9 cellular contexts compared by ENCODE assay signal in genomic region chr6:112037783-112038216, GRCh38. TPM values are rescaled to one million over a fixed set of nuclear protein-coding genes. Genes with fewer than 3 reads are reported as not detected.
DNase-seq lines count a peak whose midpoint lies in the region; TF ChIP-seq lines count a peak whose summit lies in the region.
"Had no signal": no experiment of that assay in that cellular context is flagged by ENCODE, and none has a peak within 500 bp of the region (broad histone marks: within the 10 kb centered on the region; RNA-seq: fewer than 3 reads in every experiment).

No MANE protein-coding gene starts in this region.

- H3K9ac ChIP-seq in MM.1S (ENCODE audit: low read length) = no peak overlapping the region

- H3K36me3 ChIP-seq in MG63 = no peaks in the 10 kb centered on the region; the same call in 1 of the 2 replicates
- H3K36me3 ChIP-seq in muscle layer of duodenum (ENCODE audit: control insufficient read depth in 1 of 2, insufficient read depth in 2 of 2, low read length in 2 of 2) = no peaks in the 10 kb centered on the region
- H3K36me3 ChIP-seq in MM.1S (replicated peaks; ENCODE audit: insufficient read depth, low read length) = no peaks in the 10 kb centered on the region

- no peaks in the 10 kb centered on the region for H3K9me2 ChIP-seq in MM.1S (replicated peaks; ENCODE audit: insufficient read depth, low read length)

- H3K9me3 ChIP-seq in MG63 (no peaks in the 10 kb centered on the region), muscle layer of duodenum (ENCODE audit: control insufficient read depth in 1 of 2, low read length in 2 of 2) (no peaks in the 10 kb centered on the region), MM.1S (replicated peaks; ENCODE audit: insufficient read depth, low read length) (no peaks in the 10 kb centered on the region)

- no peak overlapping the region for H2AFZ ChIP-seq in MM.1S (ENCODE audit: low read length)

- H3K27ac ChIP-seq in muscle layer of duodenum (ENCODE audit: low read length) = peak overlapping the region; percentile 53
- no peak overlapping the region for H3K27ac ChIP-seq in MM.1S (ENCODE audit: low read length)

- H3K4me1 ChIP-seq in muscle layer of duodenum (ENCODE audit: control insufficient read depth in 1 of 2, insufficient read depth in 2 of 2, low read length in 2 of 2) = peaks cover 0 to 14% of the 10 kb centered on the region in 2 donors
- peaks cover 5% of the 10 kb centered on the region for H3K4me1 ChIP-seq in MM.1S (ENCODE audit: low read length)

- no peak overlapping the region for H3K4me2 ChIP-seq in MM.1S (ENCODE audit: low read depth, low read length)

- TF ChIP-seq CTCF in MM.1S (IDR thresholded peaks at IDR 0.05; ENCODE audit: low read length) = no peak

- no peaks in the 10 kb centered on the region for H4K20me1 ChIP-seq in MM.1S (ENCODE audit: insufficient read depth, low read length)

- H3F3A ChIP-seq in MM.1S (ENCODE audit: insufficient read depth, low read length) = no peaks in the 10 kb centered on the region

- no peak overlapping the region for H3K4me3 ChIP-seq in MG63
- H3K4me3 ChIP-seq in muscle layer of duodenum (ENCODE audit: low read depth in 1 of 2, low read length in 2 of 2) = no peak overlapping the region
- no peak overlapping the region for H3K4me3 ChIP-seq in MM.1S (ENCODE audit: low read length)

- H3K79me2 ChIP-seq in MM.1S (ENCODE audit: low read length) = no peaks in the 10 kb centered on the region

- in situ Hi-C loops in ACHN (cut with HindIII; ENCODE audit: low pct_ligation_motif_present, low pct_unique_long_range_greater_than_20kb, low sequenced_read_pairs) = loop anchor here (10.0 kb wide), 1 partner anchor 333 kb away; no protein-coding TSS in a partner anchor

- H3K27me3 ChIP-seq in MG63 (no peaks in the 10 kb centered on the region), muscle layer of duodenum (ENCODE audit: low read depth, low read length) (no peaks in the 10 kb centered on the region), MM.1S (replicated peaks; ENCODE audit: insufficient read depth, low read length) (no peaks in the 10 kb centered on the region)

- DNase-seq in ACHN = peak; percentile 90
- DNase-seq in MG63 = peak; percentile 98
- peak; percentile 83 for DNase-seq in dedifferentiated amniotic fluid mesenchymal stem cell (ENCODE audit: extremely low spot score)
- no peak for DNase-seq in NCI-H345 (lab: John Stamatoyannopoulos, UW)
- no peak for DNase-seq in MM.1S
- DNase-seq in NCI-H748 (lab: John Stamatoyannopoulos, UW; ENCODE audit: unreplicated experiment) = no peak
- no peak for DNase-seq in stimulated activated naive CD4-positive, alpha-beta T cell (lab: John Stamatoyannopoulos, UW)
- DNase-seq: activated naive CD8-positive, alpha-beta T cell treated with anti-CD3 and anti-CD28 coated beads, Interleukin-2, amount 10 ng/mL, durations not matched to agents 7 days and 5 days had no signal

RNA-seq across cellular contexts. Expression of gene CCN6, which starts 16.1 kb away (rescaled TPM):
- total RNA-seq in MG63 (2014; rRNA removed; shearing (Covaris generic); ENCODE audit: low replicate concordance) = not detected in 2 replicates
- total RNA-seq: activated naive CD8-positive, alpha-beta T cell treated with anti-CD3 and anti-CD28 coated beads, Interleukin-2, amount 10 ng/mL, durations not matched to agents 7 days and 5 days had no signal

RNA-seq across cellular contexts. Expression of gene TUBE1, which starts 49.5 kb away (rescaled TPM):
- 23.5 and 57.3 TPM in 2 replicates for total RNA-seq in MG63 (2014; rRNA removed; shearing (Covaris generic); ENCODE audit: low replicate concordance)

RNA-seq across cellular contexts. Expression of gene FAM229B, which starts 49.6 kb away (rescaled TPM):
- 3.0 and 13.6 TPM in 2 replicates for total RNA-seq in MG63 (2014; rRNA removed; shearing (Covaris generic); ENCODE audit: low replicate concordance)

Comparison
In these comparisons a context has a peak if more than half of its experiments do, and no peak if none do; other contexts are left out.
1. DNase-seq: peak in ACHN (single experiment), MG63 (single experiment) and dedifferentiated amniotic fluid mesenchymal stem cell (single experiment); none in NCI-H345 (single experiment), MM.1S (single experiment), NCI-H748 (single experiment) and stimulated activated naive CD4-positive, alpha-beta T cell (0 of 6).